In genomic region chr16:1181715-1182671, GRCh38 we compare ENCODE assay signal across 9 cellular contexts. TPM values are rescaled to one million over a fixed set of nuclear protein-coding genes. Genes with fewer than 3 reads are reported as not detected.
DNase-seq lines count a peak whose midpoint lies in the region; ATAC-seq, FAIRE-seq and TF ChIP-seq lines count a peak whose summit lies in the region.
"Had no signal": no experiment of that assay in that cellular context is flagged by ENCODE, and none has a peak within 500 bp of the region (broad histone marks: within the 10 kb centered on the region; RNA-seq: fewer than 3 reads in every experiment).

No MANE protein-coding gene starts in this region.

- H3K4me3 ChIP-seq in K562 (no peak overlapping the region), testis (no peak overlapping the region)

- FAIRE-seq in K562 (lab: Jason Lieb, UNC): no peak

- H3K36me3 Mint-ChIP-seq in T-cell: no peaks in the 10 kb centered on the region

- ATAC-seq in K562 (no peak), GM18517 (IDR thresholded peaks at IDR 0.05; ENCODE audit: unreplicated experiment) (no peak), T-cell (replicated peaks in 1 of 4) (no peak), HG02970 (IDR thresholded peaks at IDR 0.05; ENCODE audit: low FRiP score, unreplicated experiment) (no peak)

- H2AFZ ChIP-seq in K562 (ENCODE audit: low read depth, low read length): no peak overlapping the region

- no peak overlapping the region for H3K4me3 Mint-ChIP-seq in T-cell

- intact Hi-C loops in K562 (cut with micrococcal nuclease): no loop called here
- intact Hi-C loops in testis (cut with DNase I; ENCODE audit: low total_unique reads): no loop called here

- TF ChIP-seq CTCF in K562 (IDR thresholded peaks at IDR 0.05 in 2 of 3, conservative IDR thresholded peaks at IDR 0.05 in 1 of 3; ENCODE audit: insufficient read depth in 2 of 3, low read depth in 1 of 3, low read length in 3 of 3): no peak
- TF ChIP-seq CTCF in testis (IDR thresholded peaks at IDR 0.05): no peak

- H3K9me1 ChIP-seq in K562 (ENCODE audit: control insufficient read depth, insufficient read depth, low read length): no peaks in the 10 kb centered on the region

- peak; percentile 12 for DNase-seq in HS-27A (ENCODE audit: low read depth)
- peak in 1 of 4 experiments; percentile 41 for DNase-seq in K562 (ENCODE audit: extremely low read depth in 1 of 4, low spot score in 3 of 4)
- peak; percentile 97 for DNase-seq in left kidney (ENCODE audit: low read depth, low spot score)
- DNase-seq in testis: peak; percentile 62
- no peak for DNase-seq in T-cell
- DNase-seq in SIG-M5 treated with dmso at 0.1 percent for 504 hours (lab: John Stamatoyannopoulos, UW; ENCODE audit: unreplicated experiment): no peak

- H3K27me3 Mint-ChIP-seq in T-cell: peaks cover 0 to 3% of the 10 kb centered on the region in 2 donors

- no peaks in the 10 kb centered on the region for H3K9me3 Mint-ChIP-seq in T-cell

- peaks cover 6% of the 10 kb centered on the region; the same call in 1 of the 2 replicates for H4K20me1 ChIP-seq in K562 (replicated peaks; ENCODE audit: control insufficient read depth, insufficient read depth, low read length)

- H3K4me1 ChIP-seq in K562 (replicated peaks in 1 of 2; ENCODE audit: control insufficient read depth in 2 of 2, insufficient read depth in 2 of 2, low read length in 2 of 2) (peaks cover 0 to 69% of the 10 kb centered on the region in 2 experiments; a peak in 2 of 5 replicates), testis (peaks cover 26% of the 10 kb centered on the region)

- H3K9ac ChIP-seq in K562 (ENCODE audit: insufficient read depth in 1 of 2, low read depth in 2 of 2, low read length in 2 of 2): no peak overlapping the region

- BruUV-seq in K562 (replicated peaks; lab: Mats Ljungman, UMichigan): no TSS peak

- POLR2A ChIA-PET in K562 (lab: Yijun Ruan, JAX) (interaction anchor here (0.7 to 1.3 kb wide), 3 partner anchors 9 to 294 kb away, joined by 3 read pairs; no protein-coding TSS in a partner anchor), T-cell (lab: Charles Lee) (no interaction called here)

- H3K79me2 ChIP-seq in K562 (ENCODE audit: control insufficient read depth, insufficient read depth, low read length): no peaks in the 10 kb centered on the region

- no peak for TF ChIP-seq RAD21 in K562 (CRISPR knock-in tag; conservative IDR thresholded peaks at IDR 0.05 in 1 of 2, IDR thresholded peaks at IDR 0.05 in 1 of 2)

- TF ChIP-seq POLR2A in K562 (conservative IDR thresholded peaks at IDR 0.05) (no peak), testis (IDR thresholded peaks at IDR 0.05) (no peak)

- H3K36me3 ChIP-seq in K562 (ENCODE audit: control insufficient read depth, insufficient read depth, low read length) (no peaks in the 10 kb centered on the region), testis (ENCODE audit: low read depth, missing control alignments) (no peaks in the 10 kb centered on the region)

- no peaks in the 10 kb centered on the region for H3K9me3 ChIP-seq in K562 (replicated peaks; ENCODE audit: control insufficient read depth, insufficient read depth, low read depth, low read length)
- H3K9me3 ChIP-seq in testis: no peaks in the 10 kb centered on the region

- H3K4me1 Mint-ChIP-seq in T-cell: no peaks in the 10 kb centered on the region

- no peak overlapping the region for H3K4me2 ChIP-seq in K562 (ENCODE audit: insufficient read depth, low read length)

- H3K27me3 ChIP-seq in K562 (ENCODE audit: control insufficient read depth in 2 of 2, insufficient read depth in 2 of 2, low read length in 2 of 2): peaks cover 20 to 64% of the 10 kb centered on the region in 2 experiments; a peak in 3 of 5 replicates
- H3K27me3 ChIP-seq in testis: no peaks in the 10 kb centered on the region

- CTCF ChIA-PET in K562 (lab: Yijun Ruan, JAX; ENCODE audit: low intra/inter-chr PET ratio) (no interaction called here), T-cell (lab: Charles Lee) (no interaction called here)

- H3K27ac Mint-ChIP-seq in T-cell: no peak overlapping the region

- WGBS in K562 (ENCODE audit: insufficient coverage, low coverage, missing lambda C conversion rate): 9% methylated on average over 43 of the region's 44 CpGs
- WGBS in testis, 2 donors: 39 to 54% methylated on average over 21 to 44 of the region's 44 CpGs

- in situ Hi-C loops in K562 (cut with MboI): no loop called here

- H3K27ac ChIP-seq in K562 (ENCODE audit: extremely low read depth, low read depth, low read length): no peak overlapping the region
- peak overlapping the region in 1 of 2 donors; percentile 68 for H3K27ac ChIP-seq in testis

- no peak for TF ChIP-seq EP300 in K562 (IDR thresholded peaks at IDR 0.05; ENCODE audit: low read length)

RNA-seq across cellular contexts. Expression of gene CACNA1H, which starts 29.1 kb away (rescaled TPM):
- total RNA-seq in K562 (2011; cell fraction: chromatin; rRNA removed; ENCODE audit: low replicate concordance): 0.44 and 1.6 TPM in 2 replicates
- total RNA-seq in K562 (2011; cell fraction: nucleolus; rRNA removed): 0.79 and 1.2 TPM in 2 replicates
- 0.22 and 0.53 TPM in 2 replicates for total RNA-seq in K562 (2011; cell fraction: nucleoplasm; rRNA removed)
- 0.04 TPM in 1 of 2 replicates, not detected in the other for total RNA-seq in K562 (2014; rRNA removed)
- not detected in 2 replicates for total RNA-seq in K562 (2014; rRNA removed; fragmentation: Illumina TruSeq; extraction: Trizol)
- not detected in 2 replicates for total RNA-seq in K562 (2015; rRNA removed; fragmentation: Illumina TruSeq; extraction: Trizol)
- total RNA-seq in K562 (2021): 0.09 and 0.18 TPM in 2 replicates
- 0.10 and 0.11 TPM in 2 replicates for polyA plus RNA-seq in K562 (2011; rRNA removed)
- polyA plus RNA-seq in K562 (2011; cell fraction: cytosol; rRNA removed): 0.10 and 0.12 TPM in 2 replicates
- polyA plus RNA-seq in K562 (2011; cell fraction: nucleus; rRNA removed): 0.11 and 0.40 TPM in 2 replicates
- 0.07 and 0.12 TPM in 2 replicates for polyA plus RNA-seq in K562 (2012)
- polyA plus RNA-seq in K562 (2014; fragmentation: Illumina TruSeq; extraction: Trizol): not detected in 2 replicates
- polyA plus RNA-seq in K562 (2014; fragmentation: Nextera tagmentation; extraction: Ambion mirVana): not detected
- not detected in 2 replicates for polyA plus RNA-seq in K562 (2014; rRNA removed)
- polyA minus RNA-seq in K562 (2011; rRNA and poly(A)+ RNA removed): 0.03 and 0.04 TPM in 2 replicates
- polyA minus RNA-seq in K562 (2011; cell fraction: cytosol; rRNA and poly(A)+ RNA removed): not detected in 2 replicates
- polyA minus RNA-seq in K562 (2011; cell fraction: nucleus; rRNA and poly(A)+ RNA removed): 0.27 and 0.33 TPM in 2 replicates
- 10 to 100 TPM; 55.9 to 69.0 TPM for total RNA-seq in testis
- 41.1 TPM for polyA plus RNA-seq in testis (ENCODE audit: insufficient read depth, low read depth, low replicate concordance)
- total RNA-seq in T-cell: 1 to 10 TPM; 3.4 to 8.2 (median 4.8) TPM

RNA-seq across cellular contexts. Expression of gene TPSG1, which starts 43.1 kb away (rescaled TPM):
- not detected in 2 replicates for total RNA-seq in K562 (2011; cell fraction: chromatin; rRNA removed; ENCODE audit: low replicate concordance)
- not detected in 2 replicates for total RNA-seq in K562 (2011; cell fraction: nucleolus; rRNA removed)
- not detected in 2 replicates for total RNA-seq in K562 (2011; cell fraction: nucleoplasm; rRNA removed)
- not detected in 2 replicates for total RNA-seq in K562 (2014; rRNA removed)
- total RNA-seq in K562 (2014; rRNA removed; fragmentation: Illumina TruSeq; extraction: Trizol): not detected in 2 replicates
- total RNA-seq in K562 (2015; rRNA removed; fragmentation: Illumina TruSeq; extraction: Trizol): not detected in 2 replicates
- total RNA-seq in K562 (2021): not detected in 2 replicates
- not detected in 2 replicates for polyA plus RNA-seq in K562 (2011; rRNA removed)
- polyA plus RNA-seq in K562 (2011; cell fraction: cytosol; rRNA removed): not detected in 2 replicates
- not detected in 2 replicates for polyA plus RNA-seq in K562 (2011; cell fraction: nucleus; rRNA removed)
- not detected in 2 replicates for polyA plus RNA-seq in K562 (2012)
- not detected in 2 replicates for polyA plus RNA-seq in K562 (2014; fragmentation: Illumina TruSeq; extraction: Trizol)
- not detected for polyA plus RNA-seq in K562 (2014; fragmentation: Nextera tagmentation; extraction: Ambion mirVana)
- polyA plus RNA-seq in K562 (2014; rRNA removed): not detected in 2 replicates
- not detected in 2 replicates for polyA minus RNA-seq in K562 (2011; rRNA and poly(A)+ RNA removed)
- polyA minus RNA-seq in K562 (2011; cell fraction: cytosol; rRNA and poly(A)+ RNA removed): not detected in 2 replicates
- polyA minus RNA-seq in K562 (2011; cell fraction: nucleus; rRNA and poly(A)+ RNA removed): not detected in 2 replicates
- total RNA-seq in testis: 1 to 10 TPM in 1 of 2 donors, not detected in 1; 1.2 TPM
- polyA plus RNA-seq in testis (ENCODE audit: insufficient read depth, low read depth, low replicate concordance): not detected
- not detected for total RNA-seq in T-cell
- total RNA-seq: glomerular endothelial cell had no signal

RNA-seq across cellular contexts. Expression of gene TPSB2, which starts 48.0 kb away (rescaled TPM):
- total RNA-seq in K562 (2011; cell fraction: chromatin; rRNA removed; ENCODE audit: low replicate concordance): not detected in 2 replicates
- total RNA-seq in K562 (2011; cell fraction: nucleolus; rRNA removed): not detected in 2 replicates
- not detected in 2 replicates for total RNA-seq in K562 (2011; cell fraction: nucleoplasm; rRNA removed)
- total RNA-seq in K562 (2014; rRNA removed): not detected in 2 replicates
- not detected in 2 replicates for total RNA-seq in K562 (2014; rRNA removed; fragmentation: Illumina TruSeq; extraction: Trizol)
- total RNA-seq in K562 (2015; rRNA removed; fragmentation: Illumina TruSeq; extraction: Trizol): not detected in 2 replicates
- total RNA-seq in K562 (2021): 0.16 and 0.18 TPM in 2 replicates
- not detected in 2 replicates for polyA plus RNA-seq in K562 (2011; rRNA removed)
- not detected in 2 replicates for polyA plus RNA-seq in K562 (2011; cell fraction: cytosol; rRNA removed)
- not detected in 2 replicates for polyA plus RNA-seq in K562 (2011; cell fraction: nucleus; rRNA removed)
- not detected in 2 replicates for polyA plus RNA-seq in K562 (2012)
- polyA plus RNA-seq in K562 (2014; fragmentation: Illumina TruSeq; extraction: Trizol): not detected in 2 replicates
- not detected for polyA plus RNA-seq in K562 (2014; fragmentation: Nextera tagmentation; extraction: Ambion mirVana)
- not detected in 2 replicates for polyA plus RNA-seq in K562 (2014; rRNA removed)
- polyA minus RNA-seq in K562 (2011; rRNA and poly(A)+ RNA removed): not detected in 2 replicates
- not detected in 2 replicates for polyA minus RNA-seq in K562 (2011; cell fraction: cytosol; rRNA and poly(A)+ RNA removed)
- polyA minus RNA-seq in K562 (2011; cell fraction: nucleus; rRNA and poly(A)+ RNA removed): not detected in 2 replicates
- 10 to 100 TPM; 10.8 to 49.5 TPM for total RNA-seq in testis
- 16.1 TPM for polyA plus RNA-seq in testis (ENCODE audit: insufficient read depth, low read depth, low replicate concordance)
- 1 to 10 TPM in 1 of 5 donors, under 1 TPM in 3, not detected in 1; 0.32 to 4.3 (median 0.52) TPM for total RNA-seq in T-cell
- total RNA-seq: glomerular endothelial cell had no signal

RNA-seq across cellular contexts. Expression of gene TPSAB1, which starts 58.5 kb away (rescaled TPM):
- not detected in 2 replicates for total RNA-seq in K562 (2011; cell fraction: chromatin; rRNA removed; ENCODE audit: low replicate concordance)
- not detected in 2 replicates for total RNA-seq in K562 (2011; cell fraction: nucleolus; rRNA removed)
- not detected in 2 replicates for total RNA-seq in K562 (2011; cell fraction: nucleoplasm; rRNA removed)
- total RNA-seq in K562 (2014; rRNA removed) (not detected in 2 replicates), K562 (2014; rRNA removed; fragmentation: Illumina TruSeq; extraction: Trizol) (not detected in 2 replicates), K562 (2015; rRNA removed; fragmentation: Illumina TruSeq; extraction: Trizol) (not detected in 2 replicates), K562 (2021) (0.31 TPM in 1 of 2 replicates, not detected in the other), testis (10 to 100 TPM; 11.7 to 32.0 TPM), T-cell (1 to 10 TPM in 2 of 5 donors, under 1 TPM in 1, not detected in 2; 0.39 to 1.6 (median 1.2) TPM)
- polyA plus RNA-seq in K562 (2011; rRNA removed) (not detected in 2 replicates), K562 (2014; fragmentation: Illumina TruSeq; extraction: Trizol) (not detected in 2 replicates), K562 (2014; fragmentation: Nextera tagmentation; extraction: Ambion mirVana) (not detected), K562 (2014; rRNA removed) (not detected in 2 replicates), testis (ENCODE audit: insufficient read depth, low read depth, low replicate concordance) (12.2 TPM)
- polyA plus RNA-seq in K562 (2011; cell fraction: cytosol; rRNA removed): not detected in 2 replicates
- polyA plus RNA-seq in K562 (2011; cell fraction: nucleus; rRNA removed): not detected in 2 replicates
- 0.10 TPM in 1 of 2 replicates, not detected in the other for polyA plus RNA-seq in K562 (2012)
- polyA minus RNA-seq in K562 (2011; rRNA and poly(A)+ RNA removed): not detected in 2 replicates
- not detected in 2 replicates for polyA minus RNA-seq in K562 (2011; cell fraction: cytosol; rRNA and poly(A)+ RNA removed)
- polyA minus RNA-seq in K562 (2011; cell fraction: nucleus; rRNA and poly(A)+ RNA removed): not detected in 2 replicates
- total RNA-seq: glomerular endothelial cell had no signal

Comparison
In these comparisons a context has a peak if more than half of its experiments do, and no peak if none do; other contexts are left out.
1. DNase-seq: peak in HS-27A (single experiment), left kidney (single experiment) and testis (single experiment); none in T-cell (0 of 34) and SIG-M5 treated with dmso at 0.1 percent for 504 hours (single experiment).
2. RNA of gene CACNA1H, which starts 29.1 kb away (total RNA-seq): 55.9 to 69.0 TPM in testis; 3.4 to 8.2 TPM in T-cell and 0.04 to 1.6 TPM in K562; every median in the first group is over 4 times any median in the second.